Comparison of ENCODE assay signal across 15 cellular contexts in the genomic region with DNA sequence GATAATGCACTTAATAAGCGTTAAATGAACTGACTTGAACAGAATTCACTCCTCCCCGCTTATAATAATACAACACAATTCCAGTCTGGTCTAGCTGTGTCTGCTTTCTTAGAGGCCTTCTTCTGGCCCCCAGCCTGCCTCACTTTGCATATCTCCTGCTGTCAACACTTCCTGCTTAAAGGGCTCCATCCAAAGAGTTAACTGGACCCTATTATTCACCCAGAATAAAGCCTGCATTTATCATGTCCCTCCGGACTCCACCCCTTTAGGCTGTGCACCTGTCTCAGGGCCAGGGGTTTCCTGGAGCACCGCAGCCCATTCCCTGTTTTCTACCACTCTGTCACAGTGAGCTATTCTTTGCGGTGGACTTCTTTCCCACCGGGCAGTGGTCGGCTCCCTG.
DNase-seq lines count a peak whose midpoint lies in the region; ATAC-seq, FAIRE-seq and TF ChIP-seq lines count a peak whose summit lies in the region.
"Had no signal": no experiment of that assay in that cellular context is flagged by ENCODE, and none has a peak within 500 bp of the region (broad histone marks: within the 10 kb centered on the region; RNA-seq: fewer than 3 reads in every experiment).

No MANE protein-coding gene starts in this region.

- H3K27me3 ChIP-seq in H7 (ENCODE audit: control insufficient read depth, insufficient read depth, low read length) (no peaks in the 10 kb centered on the region), K562 (ENCODE audit: control insufficient read depth in 2 of 2, insufficient read depth in 2 of 2, low read length in 2 of 2) (no peaks in the 10 kb centered on the region), neuron (ENCODE audit: insufficient read depth, low read length) (no peaks in the 10 kb centered on the region), gastroesophageal sphincter (no peaks in the 10 kb centered on the region)

- in situ Hi-C loops in K562 (cut with MboI) = no loop called here

- intact Hi-C loops in K562 (cut with micrococcal nuclease) = no loop called here

- H4K20me1 ChIP-seq in K562 (replicated peaks; ENCODE audit: control insufficient read depth, insufficient read depth, low read length) = no peaks in the 10 kb centered on the region

- POLR2A ChIA-PET in K562 (lab: Yijun Ruan, JAX) = interaction anchor here (1.4 kb wide), 1 partner anchor 16 kb away, joined by 8 read pairs; no protein-coding TSS in a partner anchor

- H3K9me3 ChIP-seq in K562 (replicated peaks; ENCODE audit: control insufficient read depth, insufficient read depth, low read depth, low read length) = no peaks in the 10 kb centered on the region
- H3K9me3 ChIP-seq in neuron (ENCODE audit: low read length) = no peaks in the 10 kb centered on the region
- no peaks in the 10 kb centered on the region for H3K9me3 ChIP-seq in gastroesophageal sphincter
- H3K9me3 ChIP-seq: Caco-2 had no signal

- no peak overlapping the region for H3K4me2 ChIP-seq in K562 (ENCODE audit: insufficient read depth, low read length)

- no TSS peak for BruUV-seq in K562 (replicated peaks; lab: Mats Ljungman, UMichigan)

- WGBS in K562 (ENCODE audit: insufficient coverage, low coverage, missing lambda C conversion rate) = 65% methylated on average over 7 of the region's 7 CpGs
- WGBS in gastroesophageal sphincter (ENCODE audit: low coverage in 1 of 2), 2 donors = 79 to 88% methylated on average over 6 of the region's 7 CpGs

- H3K79me2 ChIP-seq in K562 (ENCODE audit: control insufficient read depth, insufficient read depth, low read length) = no peaks in the 10 kb centered on the region

- H3K4me1 ChIP-seq in K562 (replicated peaks in 1 of 2; ENCODE audit: control insufficient read depth in 2 of 2, insufficient read depth in 2 of 2, low read length in 2 of 2) (peaks cover 3 to 13% of the 10 kb centered on the region in 2 experiments; a peak in 3 of 5 replicates), neuron (ENCODE audit: insufficient read depth, low read length) (peaks cover 8% of the 10 kb centered on the region), gastroesophageal sphincter (no peaks in the 10 kb centered on the region)
- H3K4me1 ChIP-seq: Caco-2 had no signal

- TF ChIP-seq POLR2A in K562 (conservative IDR thresholded peaks at IDR 0.05) = no peak
- no peak for TF ChIP-seq POLR2A in gastroesophageal sphincter (IDR thresholded peaks at IDR 0.05)

- FAIRE-seq in K562 (lab: Jason Lieb, UNC) = no peak
- FAIRE-seq: H54 had no signal

- DNase-seq in H7 (peak; percentile 8), NCI-H69 (lab: John Stamatoyannopoulos, UW) (peak; percentile 73), K562 (ENCODE audit: extremely low read depth in 1 of 4, low spot score in 3 of 4) (no peak), GM19240 (ENCODE audit: insufficient read length, low spot score) (no peak)
- DNase-seq in stimulated activated CD4-positive, alpha-beta T cell treated with anti-CD3 and anti-CD28 coated beads, Interleukin-2, amount 100 ng/mL, for 24 hours = no peak
- DNase-seq: Caco-2; CD4-positive, CD25-positive, alpha-beta regulatory T cell; DMS153; NCI-H510A treated with DMSO at 0.1 percent for 48 hours; NK-92 treated with Interleukin-12 subunit alpha and Interleukin-12 subunit beta, amount 100 ng/mL, for 24 hours; RPMI8226; SW 1271 had no signal

- TF ChIP-seq EP300 in K562 (IDR thresholded peaks at IDR 0.05; ENCODE audit: low read length) (no peak), gastroesophageal sphincter (IDR thresholded peaks at IDR 0.05) (no peak)

- H3K9ac ChIP-seq in K562 (ENCODE audit: insufficient read depth in 1 of 2, low read depth in 2 of 2, low read length in 2 of 2) = no peak overlapping the region

- peak overlapping the region; percentile 57 for H2AFZ ChIP-seq in K562 (ENCODE audit: low read depth, low read length)
- peak overlapping the region; percentile 23 for H2AFZ ChIP-seq in neuron (ENCODE audit: low read depth, low read length)

- H3K36me3 ChIP-seq in H7 (replicated peaks; ENCODE audit: control insufficient read depth, insufficient read depth, low read length) (no peaks in the 10 kb centered on the region), K562 (ENCODE audit: control insufficient read depth, insufficient read depth, low read length) (no peaks in the 10 kb centered on the region), neuron (ENCODE audit: insufficient read depth, low read length) (no peaks in the 10 kb centered on the region), gastroesophageal sphincter (no peaks in the 10 kb centered on the region)

- no peak overlapping the region for H3K4me3 ChIP-seq in H7 (ENCODE audit: insufficient read depth, low read depth, low read length)
- no peak overlapping the region for H3K4me3 ChIP-seq in K562
- H3K4me3 ChIP-seq in neuron (ENCODE audit: low read length) = no peak overlapping the region
- no peak overlapping the region for H3K4me3 ChIP-seq in gastroesophageal sphincter

- CTCF ChIA-PET in K562 (lab: Yijun Ruan, JAX; ENCODE audit: low intra/inter-chr PET ratio) = no interaction called here

- H3K27ac ChIP-seq in K562 (ENCODE audit: extremely low read depth, low read depth, low read length) = no peak overlapping the region
- no peak overlapping the region for H3K27ac ChIP-seq in gastroesophageal sphincter

- ATAC-seq in K562 (no peak; the same call in 2 of the 3 replicates), gastroesophageal sphincter (no peak)

- TF ChIP-seq RAD21 in K562 (CRISPR knock-in tag; conservative IDR thresholded peaks at IDR 0.05 in 1 of 2, IDR thresholded peaks at IDR 0.05 in 1 of 2) = no peak

- H3K9me1 ChIP-seq in K562 (ENCODE audit: control insufficient read depth, insufficient read depth, low read length) = no peaks in the 10 kb centered on the region

- no peak for TF ChIP-seq CTCF in K562 (IDR thresholded peaks at IDR 0.05 in 2 of 3, conservative IDR thresholded peaks at IDR 0.05 in 1 of 3; ENCODE audit: insufficient read depth in 2 of 3, low read depth in 1 of 3, low read length in 3 of 3)
- TF ChIP-seq CTCF in gastroesophageal sphincter (IDR thresholded peaks at IDR 0.05) = no peak

TF ChIP-seq in K562, 482 proteins besides CTCF, POLR2A, EP300 and RAD21:
- TF ChIP-seq SMAD3 (CRISPR knock-in tag; conservative IDR thresholded peaks at IDR 0.05) (no peak), ZNF766 (CRISPR knock-in tag; conservative IDR thresholded peaks at IDR 0.05) (no peak)
- TF ChIP-seq, protein P1, sequence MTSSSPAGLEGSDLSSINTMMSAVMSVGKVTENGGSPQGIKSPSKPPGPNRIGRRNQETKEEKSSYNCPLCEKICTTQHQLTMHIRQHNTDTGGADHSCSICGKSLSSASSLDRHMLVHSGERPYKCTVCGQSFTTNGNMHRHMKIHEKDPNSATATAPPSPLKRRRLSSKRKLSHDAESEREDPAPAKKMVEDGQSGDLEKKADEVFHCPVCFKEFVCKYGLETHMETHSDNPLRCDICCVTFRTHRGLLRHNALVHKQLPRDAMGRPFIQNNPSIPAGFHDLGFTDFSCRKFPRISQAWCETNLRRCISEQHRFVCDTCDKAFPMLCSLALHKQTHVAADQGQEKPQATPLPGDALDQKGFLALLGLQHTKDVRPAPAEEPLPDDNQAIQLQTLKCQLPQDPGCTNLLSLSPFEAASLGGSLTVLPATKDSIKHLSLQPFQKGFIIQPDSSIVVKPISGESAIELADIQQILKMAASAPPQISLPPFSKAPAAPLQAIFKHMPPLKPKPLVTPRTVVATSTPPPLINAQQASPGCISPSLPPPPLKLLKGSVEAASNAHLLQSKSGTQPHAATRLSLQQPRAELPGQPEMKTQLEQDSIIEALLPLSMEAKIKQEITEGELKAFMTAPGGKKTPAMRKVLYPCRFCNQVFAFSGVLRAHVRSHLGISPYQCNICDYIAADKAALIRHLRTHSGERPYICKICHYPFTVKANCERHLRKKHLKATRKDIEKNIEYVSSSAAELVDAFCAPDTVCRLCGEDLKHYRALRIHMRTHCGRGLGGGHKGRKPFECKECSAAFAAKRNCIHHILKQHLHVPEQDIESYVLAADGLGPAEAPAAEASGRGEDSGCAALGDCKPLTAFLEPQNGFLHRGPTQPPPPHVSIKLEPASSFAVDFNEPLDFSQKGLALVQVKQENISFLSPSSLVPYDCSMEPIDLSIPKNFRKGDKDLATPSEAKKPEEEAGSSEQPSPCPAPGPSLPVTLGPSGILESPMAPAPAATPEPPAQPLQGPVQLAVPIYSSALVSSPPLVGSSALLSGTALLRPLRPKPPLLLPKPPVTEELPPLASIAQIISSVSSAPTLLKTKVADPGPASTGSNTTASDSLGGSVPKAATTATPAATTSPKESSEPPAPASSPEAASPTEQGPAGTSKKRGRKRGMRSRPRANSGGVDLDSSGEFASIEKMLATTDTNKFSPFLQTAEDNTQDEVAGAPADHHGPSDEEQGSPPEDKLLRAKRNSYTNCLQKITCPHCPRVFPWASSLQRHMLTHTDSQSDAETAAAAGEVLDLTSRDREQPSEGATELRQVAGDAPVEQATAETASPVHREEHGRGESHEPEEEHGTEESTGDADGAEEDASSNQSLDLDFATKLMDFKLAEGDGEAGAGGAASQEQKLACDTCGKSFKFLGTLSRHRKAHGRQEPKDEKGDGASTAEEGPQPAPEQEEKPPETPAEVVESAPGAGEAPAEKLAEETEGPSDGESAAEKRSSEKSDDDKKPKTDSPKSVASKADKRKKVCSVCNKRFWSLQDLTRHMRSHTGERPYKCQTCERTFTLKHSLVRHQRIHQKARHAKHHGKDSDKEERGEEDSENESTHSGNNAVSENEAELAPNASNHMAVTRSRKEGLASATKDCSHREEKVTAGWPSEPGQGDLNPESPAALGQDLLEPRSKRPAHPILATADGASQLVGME (CRISPR knock-in tag; IDR thresholded peaks at IDR 0.05) = no peak
- TF ChIP-seq, protein P2, sequence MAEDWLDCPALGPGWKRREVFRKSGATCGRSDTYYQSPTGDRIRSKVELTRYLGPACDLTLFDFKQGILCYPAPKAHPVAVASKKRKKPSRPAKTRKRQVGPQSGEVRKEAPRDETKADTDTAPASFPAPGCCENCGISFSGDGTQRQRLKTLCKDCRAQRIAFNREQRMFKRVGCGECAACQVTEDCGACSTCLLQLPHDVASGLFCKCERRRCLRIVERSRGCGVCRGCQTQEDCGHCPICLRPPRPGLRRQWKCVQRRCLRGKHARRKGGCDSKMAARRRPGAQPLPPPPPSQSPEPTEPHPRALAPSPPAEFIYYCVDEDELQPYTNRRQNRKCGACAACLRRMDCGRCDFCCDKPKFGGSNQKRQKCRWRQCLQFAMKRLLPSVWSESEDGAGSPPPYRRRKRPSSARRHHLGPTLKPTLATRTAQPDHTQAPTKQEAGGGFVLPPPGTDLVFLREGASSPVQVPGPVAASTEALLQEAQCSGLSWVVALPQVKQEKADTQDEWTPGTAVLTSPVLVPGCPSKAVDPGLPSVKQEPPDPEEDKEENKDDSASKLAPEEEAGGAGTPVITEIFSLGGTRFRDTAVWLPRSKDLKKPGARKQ (CRISPR knock-in tag; IDR thresholded peaks at IDR 0.05) = no peak

Comparison
In these comparisons a context has a peak if more than half of its experiments do, and no peak if none do; other contexts are left out.
1. DNase-seq: peak in H7 (single experiment) and NCI-H69 (single experiment); none in K562 (0 of 4), GM19240 (single experiment) and stimulated activated CD4-positive, alpha-beta T cell treated with anti-CD3 and anti-CD28 coated beads, Interleukin-2, amount 100 ng/mL, for 24 hours (0 of 2).